ENCODE assay signal across 19 cellular contexts in the genomic region with DNA sequence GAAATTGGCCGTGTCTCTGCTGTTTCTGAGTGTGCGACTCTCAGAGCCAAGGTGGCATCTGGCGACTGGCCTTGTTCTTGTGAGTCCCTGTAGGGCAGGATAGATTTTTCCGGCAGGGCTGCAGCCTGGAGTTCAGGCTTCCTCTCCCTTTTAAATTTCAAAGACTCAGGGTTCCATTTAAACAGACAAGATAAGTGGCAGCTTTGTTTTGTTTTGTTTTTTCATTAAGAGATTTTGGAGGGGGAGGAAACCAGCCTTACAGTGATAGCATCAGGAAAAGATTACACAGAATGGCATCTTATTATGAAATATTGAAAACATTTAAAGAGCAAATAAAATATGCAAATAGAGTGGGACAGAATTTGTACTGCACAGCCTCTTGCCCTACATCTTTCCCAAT.
DNase-seq lines count a peak whose midpoint lies in the region; ATAC-seq, FAIRE-seq and TF ChIP-seq lines count a peak whose summit lies in the region.
"Had no signal": no experiment of that assay in that cellular context is flagged by ENCODE, and none has a peak within 500 bp of the region (broad histone marks: within the 10 kb centered on the region; RNA-seq: fewer than 3 reads in every experiment).

No MANE protein-coding gene starts in this region.

- H3K4me1 ChIP-seq in SK-N-SH (ENCODE audit: control insufficient read depth in 1 of 2, insufficient read depth in 2 of 2, low read depth in 1 of 2, low read length in 1 of 2) (peaks cover 8 to 51% of the 10 kb centered on the region in 2 experiments; a peak in 3 of 4 replicates), endothelial cell of umbilical vein (ENCODE audit: control insufficient read depth, extremely low read depth, insufficient read depth, low read length) (peaks cover 11% of the 10 kb centered on the region), sigmoid colon (peaks cover 0 to 6% (median 0%) of the 10 kb centered on the region in 4 donors), lower lobe of right lung (no peaks in the 10 kb centered on the region)

- H3K4me3 ChIP-seq in SK-N-SH (ENCODE audit: low read depth in 2 of 2, low read length in 1 of 2) (no peak overlapping the region), endothelial cell of umbilical vein (replicated peaks in 1 of 3; ENCODE audit: insufficient read depth in 1 of 3, low read depth in 1 of 3, low read length in 3 of 3) (no peak overlapping the region), sigmoid colon (no peak overlapping the region), lower lobe of right lung (no peak overlapping the region)
- H3K4me3 ChIP-seq: spleen had no signal

- CTCF ChIA-PET in SK-N-SH (lab: Yijun Ruan, JAX) (interaction anchor here (1.1 to 1.7 kb wide), 5 partner anchors 10 to 166 kb away, joined by 3 to 8 read pairs (median 4); no protein-coding TSS in a partner anchor), endothelial cell of umbilical vein (lab: Charles Lee) (interaction anchor here (1.3 to 1.6 kb wide), 2 partner anchors 9 to 131 kb away, joined by 4 to 5 read pairs; no protein-coding TSS in a partner anchor)

- H3K4me2 ChIP-seq in SK-N-SH (peak overlapping the region; percentile 12; the same call in 1 of the 2 replicates), endothelial cell of umbilical vein (ENCODE audit: insufficient read depth, low read length) (no peak overlapping the region)

- no peaks in the 10 kb centered on the region for H3F3A ChIP-seq in SK-N-SH (replicated peaks; ENCODE audit: insufficient read depth)

- H3K9me3 ChIP-seq in SK-N-SH (no peaks in the 10 kb centered on the region), endothelial cell of umbilical vein (replicated peaks; ENCODE audit: control insufficient read depth, insufficient read depth, low read length) (no peaks in the 10 kb centered on the region), sigmoid colon (no peaks in the 10 kb centered on the region), lower lobe of right lung (no peaks in the 10 kb centered on the region)
- H3K9me3 ChIP-seq: BE2C, spleen had no signal

- DNase-seq in activated naive CD4-positive, alpha-beta T cell treated with anti-CD3 and anti-CD28 coated beads, Interleukin-2, amount 50 U/mL, for 72 hours (ENCODE audit: low spot score in 2 of 2) = no peak
- no peak for DNase-seq in activated naive CD4-positive, alpha-beta T cell (lab: John Stamatoyannopoulos, UW)
- peak; percentile 82 for DNase-seq in SK-N-SH
- DNase-seq in endothelial cell of umbilical vein (ENCODE audit: low read depth, low spot score) = peak; percentile 21
- no peak for DNase-seq in ureter (ENCODE audit: low spot score)
- DNase-seq in sigmoid colon = no peak
- no peak for DNase-seq in NCI-H2081 treated with DMSO at 0.1 percent for 48 hours (lab: John Stamatoyannopoulos, UW)
- no peak for DNase-seq in lower lobe of right lung
- DNase-seq: activated CD8-positive, alpha-beta memory T cell treated with anti-CD3 and anti-CD28 coated beads for 24 hours; activated naive CD4-positive, alpha-beta T cell treated with Interleukin-2 at 50 U/mL for 16 hours; BE2C; DND-41; Karpas-422; NCI-H1436 treated with DMSO at 0.1 percent for 48 hours; NCI-H748 treated with DMSO at 0.1 percent for 48 hours; spleen; T-helper 9 cell had no signal

- H3K27ac Mint-ChIP-seq in activated naive CD4-positive, alpha-beta T cell treated with anti-CD3 and anti-CD28 coated beads, Interleukin-2, amount 50 U/mL, for 72 hours = peak overlapping the region; percentile 5 to 88

- dilution Hi-C loops in endothelial cell of umbilical vein (cut with MboI; ENCODE audit: extremely low pct_ligation_motif_present, low sequenced_read_pairs) = no loop called here

- no TSS peak for BruUV-seq in endothelial cell of umbilical vein (replicated peaks; lab: Mats Ljungman, UMichigan)

- no peaks in the 10 kb centered on the region for H3K9me2 ChIP-seq in SK-N-SH

- peak overlapping the region in 1 of 2 experiments; percentile 80; a peak in 2 of 4 replicates for H3K27ac ChIP-seq in SK-N-SH (ENCODE audit: low read depth in 2 of 2, low read length in 1 of 2)
- no peak overlapping the region for H3K27ac ChIP-seq in endothelial cell of umbilical vein (ENCODE audit: insufficient read depth, low read depth, low read length)
- no peak overlapping the region for H3K27ac ChIP-seq in sigmoid colon
- H3K27ac ChIP-seq in lower lobe of right lung = no peak overlapping the region
- H3K27ac ChIP-seq: epithelial cell of prostate, HL-60, spleen had no signal

- H3K79me2 ChIP-seq in SK-N-SH (ENCODE audit: insufficient read depth) = peaks cover 66% of the 10 kb centered on the region
- peaks cover 43% of the 10 kb centered on the region for H3K79me2 ChIP-seq in endothelial cell of umbilical vein (ENCODE audit: control insufficient read depth, insufficient read depth, low read length)

- no peak for FAIRE-seq in endothelial cell of umbilical vein (lab: Jason Lieb, UNC)

- intact Hi-C loops in endothelial cell of umbilical vein (cut with micrococcal nuclease) (no loop called here), sigmoid colon (cut with DNase I) (no loop called here), lower lobe of right lung (cut with DNase I) (no loop called here)

- H4K20me1 ChIP-seq in SK-N-SH (ENCODE audit: insufficient read depth) (peaks cover 21% of the 10 kb centered on the region; the same call in 1 of the 2 replicates), endothelial cell of umbilical vein (replicated peaks; ENCODE audit: control insufficient read depth, extremely low read depth, insufficient read depth, low read length) (no peaks in the 10 kb centered on the region)

- H3K9me3 Mint-ChIP-seq in activated naive CD4-positive, alpha-beta T cell treated with anti-CD3 and anti-CD28 coated beads, Interleukin-2, amount 50 U/mL, for 72 hours = peaks cover 6 to 7% of the 10 kb centered on the region in 2 donors

- no peak overlapping the region for H3K9ac ChIP-seq in SK-N-SH
- H3K9ac ChIP-seq in endothelial cell of umbilical vein (replicated peaks; ENCODE audit: extremely low read depth, insufficient read depth, low read length) = no peak overlapping the region

- H3K36me3 Mint-ChIP-seq in activated naive CD4-positive, alpha-beta T cell treated with anti-CD3 and anti-CD28 coated beads, Interleukin-2, amount 50 U/mL, for 72 hours = peaks cover 4 to 26% of the 10 kb centered on the region in 2 donors

- TF ChIP-seq RAD21 in SK-N-SH (IDR thresholded peaks at IDR 0.05; ENCODE audit: low read length) = peak; percentile 25; the same call in 1 of the 2 replicates

- no peak overlapping the region for H2AFZ ChIP-seq in SK-N-SH (ENCODE audit: low read depth)
- no peak overlapping the region for H2AFZ ChIP-seq in endothelial cell of umbilical vein (ENCODE audit: low read depth, low read length)

- POLR2A ChIA-PET in SK-N-SH (lab: Yijun Ruan, JAX) (no interaction called here), endothelial cell of umbilical vein (lab: Charles Lee) (no interaction called here)

- H3K9me1 ChIP-seq in endothelial cell of umbilical vein (replicated peaks; ENCODE audit: control insufficient read depth, extremely low read depth, insufficient read depth, low read length) = no peaks in the 10 kb centered on the region

- H3K36me3 ChIP-seq in SK-N-SH (replicated peaks in 1 of 2; ENCODE audit: control insufficient read depth in 1 of 2, insufficient read depth in 2 of 2, low read length in 1 of 2) (no peaks in the 10 kb centered on the region), endothelial cell of umbilical vein (ENCODE audit: control insufficient read depth in 2 of 2, extremely low read depth in 1 of 2, insufficient read depth in 2 of 2, low read length in 2 of 2) (no peaks in the 10 kb centered on the region), sigmoid colon (no peaks in the 10 kb centered on the region), lower lobe of right lung (no peaks in the 10 kb centered on the region)
- H3K36me3 ChIP-seq: BE2C, spleen had no signal

- TF ChIP-seq CTCF in SK-N-SH (IDR thresholded peaks at IDR 0.05) = no peak
- TF ChIP-seq CTCF in endothelial cell of umbilical vein (IDR thresholded peaks at IDR 0.05; ENCODE audit: extremely low read depth in 1 of 2, insufficient read depth in 1 of 2, low read depth in 1 of 2, low read length in 2 of 2) = no peak
- no peak for TF ChIP-seq CTCF in sigmoid colon (IDR thresholded peaks at IDR 0.05)
- TF ChIP-seq CTCF in lower lobe of right lung (IDR thresholded peaks at IDR 0.05) = no peak

- TF ChIP-seq EP300 in SK-N-SH (IDR thresholded peaks at IDR 0.05; ENCODE audit: borderline replicate concordance in 1 of 2, low read depth in 1 of 2, low read length in 1 of 2) (peak in 1 of 2 experiments; percentile 53; a peak in 1 of 4 replicates), sigmoid colon (IDR thresholded peaks at IDR 0.05) (no peak)

- no peak for TF ChIP-seq POLR2A in endothelial cell of umbilical vein (IDR thresholded peaks at IDR 0.05; ENCODE audit: low read depth, low read length)
- no peak for TF ChIP-seq POLR2A in sigmoid colon (IDR thresholded peaks at IDR 0.05)

- H3K27me3 ChIP-seq in SK-N-SH (ENCODE audit: insufficient read depth) = no peaks in the 10 kb centered on the region
- H3K27me3 ChIP-seq in endothelial cell of umbilical vein (ENCODE audit: control insufficient read depth in 2 of 2, insufficient read depth in 2 of 2, low read length in 2 of 2) = no peaks in the 10 kb centered on the region
- no peaks in the 10 kb centered on the region for H3K27me3 ChIP-seq in sigmoid colon
- no peaks in the 10 kb centered on the region for H3K27me3 ChIP-seq in lower lobe of right lung (ENCODE audit: low read depth)
- H3K27me3 ChIP-seq: BE2C, spleen had no signal

- ATAC-seq in activated naive CD4-positive, alpha-beta T cell treated with anti-CD3 and anti-CD28 coated beads, Interleukin-2, amount 50 U/mL, for 72 hours = no peak
- no peak for ATAC-seq in lower lobe of right lung

- 48% methylated on average over 4 of the region's 4 CpGs for WGBS in SK-N-SH (ENCODE audit: low lambda C conversion rate)
- WGBS in sigmoid colon, 2 donors = 68 to 87% methylated on average over 4 of the region's 4 CpGs

TF ChIP-seq in SK-N-SH, 30 proteins besides CTCF, POLR2A, EP300 and RAD21 (continues in another document):
- no peak; the same call in 1 of the 2 replicates for TF ChIP-seq SMC3 (IDR thresholded peaks at IDR 0.05; ENCODE audit: low read depth, low read length)
- TF ChIP-seq GATA2 (CRISPR knock-in tag; IDR thresholded peaks at IDR 0.05) = 0 out of 2 replicates have a peak, but pooled peaks have one; percentile 32
- TF ChIP-seq FOSL2 (IDR thresholded peaks at IDR 0.05; ENCODE audit: borderline replicate concordance, low read depth) = no peak

TF ChIP-seq in endothelial cell of umbilical vein, 7 proteins besides CTCF, POLR2A, EP300 and RAD21 (continues in another document):
- TF ChIP-seq FOS (IDR thresholded peaks at IDR 0.05; ENCODE audit: borderline replicate concordance, insufficient read depth, low read length) = no peak
- no peak for TF ChIP-seq POLR2AphosphoS5 (IDR thresholded peaks at IDR 0.05; ENCODE audit: insufficient read depth, low read depth, low read length)
- no peak for TF ChIP-seq JUN (IDR thresholded peaks at IDR 0.05; ENCODE audit: borderline replicate concordance, insufficient read depth, insufficient read length, low read depth)
- TF ChIP-seq, protein P1, sequence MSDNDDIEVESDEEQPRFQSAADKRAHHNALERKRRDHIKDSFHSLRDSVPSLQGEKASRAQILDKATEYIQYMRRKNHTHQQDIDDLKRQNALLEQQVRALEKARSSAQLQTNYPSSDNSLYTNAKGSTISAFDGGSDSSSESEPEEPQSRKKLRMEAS (IDR thresholded peaks at IDR 0.05; ENCODE audit: insufficient read depth, insufficient read length) = no peak
- TF ChIP-seq GATA2 (IDR thresholded peaks at IDR 0.05; ENCODE audit: insufficient read depth, insufficient read length, low read depth, low read length) = no peak

Comparison
In these comparisons a context has a peak if more than half of its experiments do, and no peak if none do; other contexts are left out.
1. DNase-seq: peak in SK-N-SH (single experiment) and endothelial cell of umbilical vein (single experiment); none in activated naive CD4-positive, alpha-beta T cell treated with anti-CD3 and anti-CD28 coated beads, Interleukin-2, amount 50 U/mL, for 72 hours (0 of 2), activated naive CD4-positive, alpha-beta T cell (0 of 4), ureter (single experiment), sigmoid colon (single experiment), NCI-H2081 treated with DMSO at 0.1 percent for 48 hours (single experiment) and lower lobe of right lung (single experiment).